In the genomic region with DNA sequence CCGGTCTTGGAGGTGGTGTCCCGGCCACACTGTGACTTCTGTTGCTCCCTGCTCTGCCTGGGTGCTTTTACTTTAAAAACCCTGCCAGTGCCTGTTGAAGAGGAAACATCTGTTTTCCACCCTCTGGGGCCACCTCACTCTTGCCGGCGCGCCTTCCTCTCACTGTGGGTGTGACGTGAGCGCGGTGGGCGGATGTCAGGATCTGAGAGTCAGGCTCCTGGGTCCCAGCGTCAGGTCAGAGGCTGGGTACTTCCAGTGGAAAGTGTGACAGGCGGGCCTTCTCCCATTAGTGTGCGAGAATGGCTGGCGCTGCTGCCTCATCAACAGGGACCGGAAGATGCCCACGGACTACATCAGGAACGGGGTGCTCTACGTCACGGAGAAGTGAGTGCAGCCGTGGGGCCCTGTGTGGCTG, we compare ENCODE assay signal across 9 cellular contexts.
DNase-seq lines count a peak whose midpoint lies in the region; ATAC-seq and TF ChIP-seq lines count a peak whose summit lies in the region.
"Had no signal": no experiment of that assay in that cellular context is flagged by ENCODE, and none has a peak within 500 bp of the region (broad histone marks: within the 10 kb centered on the region; RNA-seq: fewer than 3 reads in every experiment).

No MANE protein-coding gene starts in this region.

- intact Hi-C loops in head of caudate nucleus (cut with DNase I), result no loop called here

- DNase-seq in GM13976 (ENCODE audit: low spot score) (peak; percentile 82), head of caudate nucleus (peak in 35 of 42 donors; percentile 28 to 72 (median 55))
- DNase-seq in activated CD8-positive, alpha-beta memory T cell treated with anti-CD3 and anti-CD28 coated beads for 1 hour (ENCODE audit: extremely low read depth in 1 of 2, low read depth in 1 of 2), result peak; percentile 84 to 94
- peak; percentile 76 to 89 (median 87) for DNase-seq in stimulated activated CD4-positive, alpha-beta T cell treated with anti-CD3 and anti-CD28 coated beads, TNF-alpha, amount 100 ng/mL, for 1 hour (ENCODE audit: low read depth in 3 of 3, low spot score in 1 of 3)
- DNase-seq: endodermal cell had no signal

- ATAC-seq in HG02981 (IDR thresholded peaks at IDR 0.05; ENCODE audit: unreplicated experiment) (no peak), HG03469 (IDR thresholded peaks at IDR 0.05; ENCODE audit: unreplicated experiment) (no peak), HG02884 (IDR thresholded peaks at IDR 0.05; ENCODE audit: unreplicated experiment) (no peak), HG03378 (IDR thresholded peaks at IDR 0.05; ENCODE audit: unreplicated experiment) (no peak)

- in situ Hi-C loops in GM13976 (cut with MboI; ENCODE audit: low sequenced_read_pairs, unreplicated experiment), result no loop called here

- TF ChIP-seq CTCF in GM13976 (IDR thresholded peaks at IDR 0.05; ENCODE audit: borderline replicate concordance, control extremely low read depth, extremely low read depth, insufficient read depth, missing control alignments), result no peak
